ENCODE assay signal across 9 cellular contexts in genomic region chr5:147464211-147464610, GRCh38. TPM values are rescaled to one million over a fixed set of nuclear protein-coding genes. Genes with fewer than 3 reads are reported as not detected.
DNase-seq lines count a peak whose midpoint lies in the region; ATAC-seq and TF ChIP-seq lines count a peak whose summit lies in the region.
"Had no signal": no experiment of that assay in that cellular context is flagged by ENCODE, and none has a peak within 500 bp of the region (broad histone marks: within the 10 kb centered on the region; RNA-seq: fewer than 3 reads in every experiment).

No MANE protein-coding gene starts in this region.

- H3K27ac Mint-ChIP-seq in CD14-positive monocyte: no peak overlapping the region

- TF ChIP-seq CTCF in CD14-positive monocyte (IDR thresholded peaks at IDR 0.05): peak; percentile 58
- TF ChIP-seq CTCF in WI38 (IDR thresholded peaks at IDR 0.05; ENCODE audit: low read depth, low read length): 0 out of 2 replicates have a peak, but pooled peaks have one; percentile 23

- DNase-seq in CD14-positive monocyte (ENCODE audit: low spot score) (no peak), left kidney (ENCODE audit: low read depth, low spot score) (peak; percentile 61)
- no peak for DNase-seq in stimulated activated CD4-positive, alpha-beta T cell treated with anti-CD3 and anti-CD28 coated beads, Interleukin-4, amount 100 ng/mL, for 24 hours
- no peak for DNase-seq in activated naive CD4-positive, alpha-beta T cell treated with Interleukin-2 at 50 U/mL for 16 hours

- intact Hi-C loops in CD14-positive monocyte (cut with micrococcal nuclease): loop anchor here (5.0 to 10.0 kb wide), 2 partner anchors 91 to 93 kb away; no protein-coding TSS in a partner anchor

- no peaks in the 10 kb centered on the region for H3K9me3 Mint-ChIP-seq in CD14-positive monocyte

- no peaks in the 10 kb centered on the region for H3K27me3 Mint-ChIP-seq in CD14-positive monocyte (ENCODE audit: low read depth in 3 of 3)

- ATAC-seq in HG02885 (IDR thresholded peaks at IDR 0.05; ENCODE audit: poor library complexity, unreplicated experiment) (peak; percentile 77), HG03432 (IDR thresholded peaks at IDR 0.05; ENCODE audit: unreplicated experiment) (no peak), HG03039 (IDR thresholded peaks at IDR 0.05; ENCODE audit: unreplicated experiment) (no peak)

- H3K4me1 Mint-ChIP-seq in CD14-positive monocyte: peaks cover 4% of the 10 kb centered on the region

- no peaks in the 10 kb centered on the region for H3K36me3 Mint-ChIP-seq in CD14-positive monocyte

- no peak overlapping the region for H3K4me3 ChIP-seq in WI38 (ENCODE audit: low read depth, low read length)
- H3K4me3 ChIP-seq: skin epidermis had no signal

- H3K4me3 Mint-ChIP-seq in CD14-positive monocyte: no peak overlapping the region

RNA-seq across cellular contexts. Expression of gene DPYSL3, which starts 45.7 kb away (rescaled TPM):
- not detected for polyA plus RNA-seq in CD14-positive monocyte
